Comparison of ENCODE assay signal across 2 cellular contexts in the genomic region with DNA sequence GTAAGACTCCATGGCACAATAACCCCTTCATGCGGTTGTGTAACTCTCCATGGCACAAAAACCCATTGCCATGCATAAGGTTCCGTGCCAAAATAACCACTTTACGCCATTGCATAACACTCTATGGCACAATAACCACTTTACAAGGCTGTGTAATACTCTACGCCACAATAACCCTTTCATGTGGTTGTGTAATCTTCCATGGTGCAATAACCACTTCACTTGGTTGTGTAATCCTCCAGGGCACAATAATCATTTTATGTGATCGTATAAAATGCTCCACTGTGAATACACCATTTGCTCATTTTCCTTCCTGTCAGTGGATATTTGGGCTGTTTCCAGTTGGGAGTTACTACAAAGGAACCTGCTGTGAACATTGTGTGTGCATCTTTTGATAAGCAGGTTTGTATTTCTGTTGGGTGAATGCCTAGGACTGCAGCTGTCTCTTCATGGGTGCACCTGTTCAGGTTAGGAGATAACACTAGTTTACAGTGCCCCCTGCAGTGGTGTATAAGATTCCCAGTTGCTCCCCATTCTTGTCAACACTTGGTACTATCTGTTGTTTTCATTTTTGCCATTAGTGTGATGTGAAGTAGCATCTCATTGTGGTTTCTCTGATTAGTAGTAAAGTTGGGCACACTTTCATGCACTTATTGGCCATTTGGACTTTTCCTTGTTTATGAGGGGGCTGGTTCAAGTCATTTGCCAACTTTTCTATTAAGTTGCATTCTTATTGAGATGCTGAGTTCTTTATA.
TF ChIP-seq lines count a peak whose summit lies in the region.

No MANE protein-coding gene starts in this region.

TF ChIP-seq in A549, 52 proteins besides CTCF, POLR2A, EP300 and RAD21:
- TF ChIP-seq ZFP36 (IDR thresholded peaks at IDR 0.05; ENCODE audit: borderline replicate concordance, partially characterized antibody) (peak; percentile 45), CEBPB (IDR thresholded peaks at IDR 0.05) (peak in 1 of 2 experiments; percentile 43; a peak in 1 of 4 replicates), CHD2 (IDR thresholded peaks at IDR 0.05; ENCODE audit: low read length, partially characterized antibody) (no peak)

TF ChIP-seq in K562, 482 proteins besides CTCF, POLR2A, EP300 and RAD21:
- peak; percentile 72 for TF ChIP-seq CEBPB (tag; IDR thresholded peaks at IDR 0.05)
- no peak for TF ChIP-seq GATA2 (CRISPR knock-in tag; IDR thresholded peaks at IDR 0.05)
